In genomic region chrX:154734101-154734781, GRCh38 we compare ENCODE assay signal across 8 cellular contexts. TPM values are rescaled to one million over a fixed set of nuclear protein-coding genes. Genes with fewer than 3 reads are reported as not detected.
DNase-seq lines count a peak whose midpoint lies in the region; ATAC-seq and TF ChIP-seq lines count a peak whose summit lies in the region.

No MANE protein-coding gene starts in this region.

- DNase-seq in activated naive CD4-positive, alpha-beta T cell treated with anti-CD3 and anti-CD28 coated beads for 36 hours = peak; percentile 37
- no peak for DNase-seq in activated naive CD4-positive, alpha-beta T cell (lab: John Stamatoyannopoulos, UW)
- no peak for DNase-seq in activated T-cell treated with anti-CD3 and anti-CD28 coated beads, Interleukin-2, amount 50 U/mL, for 24 hours
- DNase-seq in right atrium auricular region (ENCODE audit: low spot score) (no peak), RPMI8226 (no peak), COLO668 (lab: John Stamatoyannopoulos, UW; ENCODE audit: unreplicated experiment) (no peak), H4 (ENCODE audit: low spot score) (no peak)
- peak; percentile 18 for DNase-seq in stimulated activated naive CD8-positive, alpha-beta T cell treated with anti-CD3 and anti-CD28 coated beads, Interleukin-15, Interleukin-2, amounts not matched to agents 100 U/mL and 50 U/mL, for 24 hours

- H3K4me1 ChIP-seq in right atrium auricular region = peaks cover 0 to 88% of the 10 kb centered on the region in 2 donors

- H3K36me3 ChIP-seq in right atrium auricular region = no peaks in the 10 kb centered on the region

- H3K9me3 Mint-ChIP-seq in activated naive CD4-positive, alpha-beta T cell treated with anti-CD3 and anti-CD28 coated beads for 36 hours = no peaks in the 10 kb centered on the region
- no peaks in the 10 kb centered on the region for H3K9me3 Mint-ChIP-seq in activated T-cell treated with anti-CD3 and anti-CD28 coated beads, Interleukin-2, amount 50 U/mL, for 24 hours

- H3K27ac ChIP-seq in right atrium auricular region = peak overlapping the region; percentile 62 to 82

- H3K36me3 Mint-ChIP-seq in activated naive CD4-positive, alpha-beta T cell treated with anti-CD3 and anti-CD28 coated beads for 36 hours (ENCODE audit: low read depth) = no peaks in the 10 kb centered on the region
- no peaks in the 10 kb centered on the region for H3K36me3 Mint-ChIP-seq in activated T-cell treated with anti-CD3 and anti-CD28 coated beads, Interleukin-2, amount 50 U/mL, for 24 hours (ENCODE audit: low read depth)

- H3K9me3 ChIP-seq in right atrium auricular region = no peaks in the 10 kb centered on the region

- peaks cover 62% of the 10 kb centered on the region for H3K4me1 Mint-ChIP-seq in activated naive CD4-positive, alpha-beta T cell treated with anti-CD3 and anti-CD28 coated beads for 36 hours (ENCODE audit: low read depth)
- peaks cover 88% of the 10 kb centered on the region for H3K4me1 Mint-ChIP-seq in activated T-cell treated with anti-CD3 and anti-CD28 coated beads, Interleukin-2, amount 50 U/mL, for 24 hours (ENCODE audit: low read depth)

- no peaks in the 10 kb centered on the region for H3K27me3 Mint-ChIP-seq in activated naive CD4-positive, alpha-beta T cell treated with anti-CD3 and anti-CD28 coated beads for 36 hours (ENCODE audit: low read depth)
- H3K27me3 Mint-ChIP-seq in activated T-cell treated with anti-CD3 and anti-CD28 coated beads, Interleukin-2, amount 50 U/mL, for 24 hours = peaks cover 18% of the 10 kb centered on the region

- CTCF ChIA-PET in activated naive CD4-positive, alpha-beta T cell treated with anti-CD3 and anti-CD28 coated beads for 36 hours (lab: Charles Lee) = interaction anchor here (1.7 kb wide), 1 partner anchor 16 kb away, joined by 5 read pairs; no protein-coding TSS in a partner anchor

- H3K4me3 ChIP-seq in right atrium auricular region = no peak overlapping the region

- no peak for TF ChIP-seq CTCF in right atrium auricular region (IDR thresholded peaks at IDR 0.05)

- ATAC-seq in stimulated activated naive CD8-positive, alpha-beta T cell treated with anti-CD3 and anti-CD28 coated beads, Interleukin-15, Interleukin-2, amounts not matched to agents 100 U/mL and 50 U/mL, for 24 hours = peak; percentile 38

- intact Hi-C loops in activated naive CD4-positive, alpha-beta T cell treated with anti-CD3 and anti-CD28 coated beads for 36 hours (cut with micrococcal nuclease) = loop anchor here (2.0 kb wide), 1 partner anchor 15 kb away; no protein-coding TSS in a partner anchor

- no peaks in the 10 kb centered on the region for H3K27me3 ChIP-seq in right atrium auricular region

- peak overlapping the region; percentile 85 for H3K27ac Mint-ChIP-seq in activated naive CD4-positive, alpha-beta T cell treated with anti-CD3 and anti-CD28 coated beads for 36 hours
- peak overlapping the region; percentile 93 for H3K27ac Mint-ChIP-seq in activated T-cell treated with anti-CD3 and anti-CD28 coated beads, Interleukin-2, amount 50 U/mL, for 24 hours

- H3K4me3 Mint-ChIP-seq in activated naive CD4-positive, alpha-beta T cell treated with anti-CD3 and anti-CD28 coated beads for 36 hours = peak overlapping the region; percentile 62
- peak overlapping the region; percentile 61 for H3K4me3 Mint-ChIP-seq in activated T-cell treated with anti-CD3 and anti-CD28 coated beads, Interleukin-2, amount 50 U/mL, for 24 hours

RNA-seq across cellular contexts. Expression of gene GAB3, which starts 16.6 kb away (rescaled TPM):
- total RNA-seq in activated naive CD4-positive, alpha-beta T cell treated with anti-CD3 and anti-CD28 coated beads for 36 hours = 1 to 10 TPM; 1.0 to 1.4 TPM
- total RNA-seq in right atrium auricular region = 10 to 100 TPM; 13.5 to 16.9 TPM
- total RNA-seq in H4 (2014; rRNA removed; shearing (Covaris generic)) = 0.08 and 0.33 TPM in 2 replicates

RNA-seq across cellular contexts. Expression of gene DKC1, which starts 28.4 kb away (rescaled TPM):
- 100 to 1,000 TPM; 124 to 127 TPM for total RNA-seq in activated naive CD4-positive, alpha-beta T cell treated with anti-CD3 and anti-CD28 coated beads for 36 hours
- total RNA-seq in right atrium auricular region = 10 to 100 TPM; 13.5 to 15.2 TPM
- 47.9 and 68.3 TPM in 2 replicates for total RNA-seq in H4 (2014; rRNA removed; shearing (Covaris generic))

Comparison
In these comparisons a context has a peak if more than half of its experiments do, and no peak if none do; other contexts are left out.
1. DNase-seq: peak in activated naive CD4-positive, alpha-beta T cell treated with anti-CD3 and anti-CD28 coated beads for 36 hours (single experiment) and stimulated activated naive CD8-positive, alpha-beta T cell treated with anti-CD3 and anti-CD28 coated beads, Interleukin-15, Interleukin-2, amounts not matched to agents 100 U/mL and 50 U/mL, for 24 hours (single experiment); none in activated naive CD4-positive, alpha-beta T cell (0 of 4), activated T-cell treated with anti-CD3 and anti-CD28 coated beads, Interleukin-2, amount 50 U/mL, for 24 hours (single experiment), right atrium auricular region (single experiment), RPMI8226 (single experiment), COLO668 (single experiment) and H4 (single experiment).
2. RNA of gene GAB3, which starts 16.6 kb away (total RNA-seq): 13.5 to 16.9 TPM in right atrium auricular region; 1.0 to 1.4 TPM in activated naive CD4-positive, alpha-beta T cell treated with anti-CD3 and anti-CD28 coated beads for 36 hours and 0.08 to 0.33 TPM in H4; every median in the first group is over 4 times any median in the second.